Comparison of ENCODE assay signal across 15 cellular contexts in the genomic region with DNA sequence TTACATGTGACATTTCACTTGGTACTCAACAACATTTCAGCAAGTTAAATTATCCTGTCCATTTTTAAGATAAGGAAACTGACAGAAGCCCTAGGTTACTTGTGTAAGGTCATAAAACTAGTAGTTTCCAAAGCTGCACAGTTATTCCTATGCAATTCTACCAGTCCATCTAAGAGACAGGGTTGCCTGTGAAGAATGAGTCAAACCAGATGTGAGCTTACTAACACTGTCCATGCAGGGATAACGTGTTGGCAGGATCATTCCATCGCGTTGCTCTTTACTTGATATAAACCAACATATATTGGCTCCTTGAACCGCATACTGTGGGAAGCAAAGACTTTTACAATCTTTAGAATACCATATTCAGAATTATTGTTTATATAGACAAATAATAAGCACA.
DNase-seq lines count a peak whose midpoint lies in the region; ATAC-seq, FAIRE-seq and TF ChIP-seq lines count a peak whose summit lies in the region.
"Had no signal": no experiment of that assay in that cellular context is flagged by ENCODE, and none has a peak within 500 bp of the region (broad histone marks: within the 10 kb centered on the region; RNA-seq: fewer than 3 reads in every experiment).

No MANE protein-coding gene starts in this region.

- H3K9me3 ChIP-seq in cardiac muscle cell (ENCODE audit: low read depth) (no peaks in the 10 kb centered on the region), astrocyte (ENCODE audit: insufficient read depth, low read depth, low read length) (no peaks in the 10 kb centered on the region), hepatocyte (ENCODE audit: low read depth) (no peaks in the 10 kb centered on the region)

- no peaks in the 10 kb centered on the region for H3K36me3 Mint-ChIP-seq in astrocyte (ENCODE audit: low read depth, unreplicated experiment)
- H3K36me3 Mint-ChIP-seq: activated naive CD4-positive, alpha-beta T cell treated with anti-CD3 and anti-CD28 coated beads, Interleukin-2, amount 50 U/mL, for 24 hours; naive thymus-derived CD8-positive, alpha-beta T cell; stimulated activated memory B cell treated with anti-CD40 and anti-IgM and Interleukin-4, amounts not matched to agents 10 μg/mL and 1 μg/mL and 100 μg/mL, for 72 hours; T-cell had no signal

- intact Hi-C loops in cardiac septum (cut with DNase I): no loop called here

- H3K4me1 Mint-ChIP-seq in astrocyte (ENCODE audit: low read depth, unreplicated experiment): peaks cover 24% of the 10 kb centered on the region
- H3K4me1 Mint-ChIP-seq: activated naive CD4-positive, alpha-beta T cell treated with anti-CD3 and anti-CD28 coated beads, Interleukin-2, amount 50 U/mL, for 24 hours; B cell; naive thymus-derived CD8-positive, alpha-beta T cell; stimulated activated memory B cell treated with anti-CD40 and anti-IgM and Interleukin-4, amounts not matched to agents 10 μg/mL and 1 μg/mL and 100 μg/mL, for 72 hours; T-cell had no signal

- no peak overlapping the region for H3K4me3 Mint-ChIP-seq in astrocyte (ENCODE audit: unreplicated experiment)
- H3K4me3 Mint-ChIP-seq: activated naive CD4-positive, alpha-beta T cell treated with anti-CD3 and anti-CD28 coated beads, Interleukin-2, amount 50 U/mL, for 24 hours; B cell; H9; naive thymus-derived CD8-positive, alpha-beta T cell; stimulated activated memory B cell treated with anti-CD40 and anti-IgM and Interleukin-4, amounts not matched to agents 10 μg/mL and 1 μg/mL and 100 μg/mL, for 72 hours; T-cell had no signal

- H3K9me2 ChIP-seq in hepatocyte (replicated peaks; ENCODE audit: insufficient read depth): no peaks in the 10 kb centered on the region

- H3K36me3 ChIP-seq in cardiac muscle cell (no peaks in the 10 kb centered on the region), astrocyte (ENCODE audit: insufficient read depth, low read length) (no peaks in the 10 kb centered on the region), hepatocyte (replicated peaks; ENCODE audit: insufficient read depth, low read depth) (no peaks in the 10 kb centered on the region)

- ATAC-seq in HG03460 (IDR thresholded peaks at IDR 0.05; ENCODE audit: unreplicated experiment) (no peak), omental fat pad (ENCODE audit: low FRiP score) (no peak)
- ATAC-seq: naive thymus-derived CD8-positive, alpha-beta T cell; stimulated activated memory B cell treated with anti-CD40 and anti-IgM and Interleukin-4, amounts not matched to agents 10 μg/mL and 1 μg/mL and 100 μg/mL, for 72 hours; T-cell had no signal

- H3K27me3 ChIP-seq in cardiac muscle cell (no peaks in the 10 kb centered on the region), astrocyte (ENCODE audit: insufficient read depth, low read length) (no peaks in the 10 kb centered on the region), hepatocyte (no peaks in the 10 kb centered on the region)

- no peak overlapping the region for H3K27ac ChIP-seq in cardiac muscle cell
- H3K27ac ChIP-seq in astrocyte (ENCODE audit: low read depth, low read length): peak overlapping the region; percentile 12
- H3K27ac ChIP-seq in hepatocyte: peak overlapping the region; percentile 3

- DNase-seq in cardiac muscle cell (ENCODE audit: low read depth in 1 of 2, low spot score in 1 of 2): peak; percentile 23 to 74
- DNase-seq in cardiac septum (ENCODE audit: low spot score): no peak
- DNase-seq in astrocyte (ENCODE audit: low read depth): peak; percentile 74
- peak; percentile 23 for DNase-seq in hepatocyte (ENCODE audit: low spot score)
- DNase-seq in NK-92 (lab: John Stamatoyannopoulos, UW; ENCODE audit: unreplicated experiment): no peak
- DNase-seq in T-helper 1 cell: no peak
- no peak for DNase-seq in omental fat pad (ENCODE audit: low spot score)
- DNase-seq: H9; naive thymus-derived CD8-positive, alpha-beta T cell; NCI-H524; T-cell had no signal

- peaks cover 8% of the 10 kb centered on the region for H4K20me1 ChIP-seq in astrocyte (ENCODE audit: insufficient read depth, low read length)
- H4K20me1 ChIP-seq in hepatocyte (ENCODE audit: insufficient read depth, poor library complexity, severe bottlenecking): no peaks in the 10 kb centered on the region

- no peaks in the 10 kb centered on the region for H3K27me3 Mint-ChIP-seq in astrocyte (ENCODE audit: low read depth, unreplicated experiment)
- H3K27me3 Mint-ChIP-seq: activated naive CD4-positive, alpha-beta T cell treated with anti-CD3 and anti-CD28 coated beads, Interleukin-2, amount 50 U/mL, for 24 hours; B cell; stimulated activated memory B cell treated with anti-CD40 and anti-IgM and Interleukin-4, amounts not matched to agents 10 μg/mL and 1 μg/mL and 100 μg/mL, for 72 hours; T-cell had no signal

- no peak for TF ChIP-seq CTCF in cardiac muscle cell (IDR thresholded peaks at IDR 0.05; ENCODE audit: low read depth, low read length)
- no peak for TF ChIP-seq CTCF in astrocyte (IDR thresholded peaks at IDR 0.05; ENCODE audit: insufficient read depth, low read depth, low read length)
- TF ChIP-seq CTCF in hepatocyte (IDR thresholded peaks at IDR 0.05; ENCODE audit: poor library complexity): no peak
- no peak for TF ChIP-seq CTCF in omental fat pad (IDR thresholded peaks at IDR 0.05)

- 35% methylated on average over 4 of the region's 4 CpGs for WGBS in hepatocyte (ENCODE audit: low lambda C conversion rate, missing lambda C conversion rate)

- no peak overlapping the region for H3K4me3 ChIP-seq in cardiac muscle cell
- H3K4me3 ChIP-seq in astrocyte (ENCODE audit: insufficient read depth, low read depth, low read length): no peak overlapping the region
- H3K4me3 ChIP-seq in hepatocyte: no peak overlapping the region

- no peaks in the 10 kb centered on the region for H3K4me1 ChIP-seq in cardiac muscle cell (ENCODE audit: low read depth)
- H3K4me1 ChIP-seq in astrocyte (ENCODE audit: insufficient read depth, low read length): peaks cover 19% of the 10 kb centered on the region
- H3K4me1 ChIP-seq in hepatocyte (ENCODE audit: insufficient read depth): peaks cover 16% of the 10 kb centered on the region

- H3K4me2 ChIP-seq in astrocyte (ENCODE audit: low read length) (peak overlapping the region; percentile 58), hepatocyte (no peak overlapping the region)

- H3K27ac Mint-ChIP-seq in astrocyte (ENCODE audit: unreplicated experiment): no peak overlapping the region
- H3K27ac Mint-ChIP-seq: activated naive CD4-positive, alpha-beta T cell treated with anti-CD3 and anti-CD28 coated beads, Interleukin-2, amount 50 U/mL, for 24 hours; B cell; naive thymus-derived CD8-positive, alpha-beta T cell; stimulated activated memory B cell treated with anti-CD40 and anti-IgM and Interleukin-4, amounts not matched to agents 10 μg/mL and 1 μg/mL and 100 μg/mL, for 72 hours; T-cell had no signal

- H3K9me3 Mint-ChIP-seq in astrocyte (ENCODE audit: unreplicated experiment): no peaks in the 10 kb centered on the region
- H3K9me3 Mint-ChIP-seq: activated naive CD4-positive, alpha-beta T cell treated with anti-CD3 and anti-CD28 coated beads, Interleukin-2, amount 50 U/mL, for 24 hours; H9; stimulated activated memory B cell treated with anti-CD40 and anti-IgM and Interleukin-4, amounts not matched to agents 10 μg/mL and 1 μg/mL and 100 μg/mL, for 72 hours had no signal

- H2AFZ ChIP-seq in astrocyte (ENCODE audit: low read depth, low read length) (no peak overlapping the region), hepatocyte (no peak overlapping the region)

- H3K79me2 ChIP-seq in astrocyte (ENCODE audit: insufficient read depth, low read length) (no peaks in the 10 kb centered on the region), hepatocyte (no peaks in the 10 kb centered on the region)

- no peak overlapping the region for H3K9ac ChIP-seq in astrocyte (ENCODE audit: low read length)

- FAIRE-seq in astrocyte (lab: Jason Lieb, UNC): peak; percentile 60

Comparison
In these comparisons a context has a peak if more than half of its experiments do, and no peak if none do; other contexts are left out.
1. DNase-seq: peak in cardiac muscle cell (2 of 2), astrocyte (single experiment) and hepatocyte (single experiment); none in cardiac septum (single experiment), NK-92 (single experiment), T-helper 1 cell (0 of 5) and omental fat pad (single experiment).